ENCODE assay signal across 13 cellular contexts in the genomic region with DNA sequence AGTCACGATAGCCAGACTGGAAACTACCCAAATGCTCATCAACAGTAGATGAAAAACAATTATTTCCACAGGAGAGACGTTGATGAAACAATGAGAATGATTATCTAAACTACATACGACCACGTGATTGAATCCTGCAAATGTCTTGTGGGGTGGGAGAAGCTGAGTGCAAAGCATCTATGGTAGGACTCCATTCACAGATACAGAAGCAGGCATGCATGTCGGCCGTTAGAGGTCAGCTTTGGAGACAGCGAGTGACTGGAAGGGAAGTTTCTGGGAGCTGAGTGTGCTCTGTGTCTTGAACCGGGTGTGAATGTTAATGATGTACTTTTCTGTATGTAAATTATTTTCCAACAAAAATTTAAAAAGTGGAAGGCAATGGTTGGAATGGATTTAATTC.
DNase-seq lines count a peak whose midpoint lies in the region; ATAC-seq and TF ChIP-seq lines count a peak whose summit lies in the region.
"Had no signal": no experiment of that assay in that cellular context is flagged by ENCODE, and none has a peak within 500 bp of the region (broad histone marks: within the 10 kb centered on the region; RNA-seq: fewer than 3 reads in every experiment).

No MANE protein-coding gene starts in this region.

- DNase-seq in BJ (ENCODE audit: low read depth) = no peak
- peak; percentile 24 to 52 for DNase-seq in HL-60 (ENCODE audit: low read depth in 1 of 2, low spot score in 1 of 2)
- DNase-seq in astrocyte of the cerebellum (ENCODE audit: low read depth) = no peak
- DNase-seq in kidney glomerular epithelial cell (lab: John Stamatoyannopoulos, UW) = peak; percentile 56
- no peak for DNase-seq in esophagus squamous epithelium (lab: John Stamatoyannopoulos, UW)
- no peak for DNase-seq in KG1 (lab: John Stamatoyannopoulos, UW)
- no peak for DNase-seq in effector memory CD4-positive, alpha-beta T cell
- DNase-seq: body of pancreas, GOT3, NCI-H2081 had no signal

- no peak for TF ChIP-seq POLR2A in esophagus squamous epithelium (IDR thresholded peaks at IDR 0.05)

- WGBS in esophagus squamous epithelium, 2 donors = 57 to 69% methylated on average over 8 of the region's 8 CpGs

- CTCF ChIA-PET in BJ (lab: Yijun Ruan, JAX) = interaction anchor here (1.1 kb wide), 1 partner anchor 1119 kb away, joined by 3 read pairs; no protein-coding TSS in a partner anchor

- H3K4me1 ChIP-seq in esophagus squamous epithelium = no peaks in the 10 kb centered on the region
- H3K4me1 ChIP-seq in effector memory CD4-positive, alpha-beta T cell (ENCODE audit: control insufficient read depth, insufficient read depth, low read length, poor library complexity, severe bottlenecking) = no peaks in the 10 kb centered on the region
- H3K4me1 ChIP-seq: body of pancreas had no signal

- POLR2A ChIA-PET in BJ (lab: Charles Lee) = no interaction called here

- H3K27me3 ChIP-seq in BJ (ENCODE audit: control insufficient read depth, insufficient read depth, low read length) (no peaks in the 10 kb centered on the region), HL-60 (ENCODE audit: insufficient read depth, poor library complexity, severe bottlenecking) (no peaks in the 10 kb centered on the region), esophagus squamous epithelium (no peaks in the 10 kb centered on the region)
- no peaks in the 10 kb centered on the region for H3K27me3 ChIP-seq in effector memory CD4-positive, alpha-beta T cell (replicated peaks; ENCODE audit: control insufficient read depth, insufficient read depth, low read length, poor library complexity, severe bottlenecking)
- H3K27me3 ChIP-seq: body of pancreas had no signal

- intact Hi-C loops in esophagus squamous epithelium (cut with DNase I) = no loop called here

- no peaks in the 10 kb centered on the region for H3K9me3 ChIP-seq in esophagus squamous epithelium
- H3K9me3 ChIP-seq in effector memory CD4-positive, alpha-beta T cell (ENCODE audit: control insufficient read depth, low read length) = no peaks in the 10 kb centered on the region
- H3K9me3 ChIP-seq: body of pancreas had no signal

- TF ChIP-seq CTCF in BJ (IDR thresholded peaks at IDR 0.05; ENCODE audit: insufficient read depth, low read depth, low read length) (peak; percentile 29; the same call in 1 of the 2 replicates), HL-60 (IDR thresholded peaks at IDR 0.05; ENCODE audit: insufficient read depth, low read length) (no peak), astrocyte of the cerebellum (IDR thresholded peaks at IDR 0.05; ENCODE audit: low read depth, low read length, missing control alignments) (peak; percentile 7), esophagus squamous epithelium (IDR thresholded peaks at IDR 0.05) (no peak)

- H3K27ac ChIP-seq in HL-60 (replicated peaks) (peak overlapping the region; percentile 20), esophagus squamous epithelium (no peak overlapping the region)
- H3K27ac ChIP-seq in effector memory CD4-positive, alpha-beta T cell (ENCODE audit: insufficient read depth, low read length, poor library complexity, severe bottlenecking) = no peak overlapping the region
- H3K27ac ChIP-seq: body of pancreas, C4-2B, VCaP had no signal

- no peak for ATAC-seq in GM21717 (IDR thresholded peaks at IDR 0.05; ENCODE audit: unreplicated experiment)
- ATAC-seq: body of pancreas had no signal

- no peaks in the 10 kb centered on the region for H3K36me3 ChIP-seq in BJ (ENCODE audit: control insufficient read depth, insufficient read depth, low read length)
- H3K36me3 ChIP-seq in esophagus squamous epithelium = no peaks in the 10 kb centered on the region
- no peaks in the 10 kb centered on the region for H3K36me3 ChIP-seq in effector memory CD4-positive, alpha-beta T cell (ENCODE audit: control insufficient read depth, insufficient read depth, low read length)

- in situ Hi-C loops in astrocyte of the cerebellum (cut with HindIII; ENCODE audit: low sequenced_read_pairs) = no loop called here

- H3K4me3 ChIP-seq in BJ (ENCODE audit: low read depth, low read length) = no peak overlapping the region
- no peak overlapping the region for H3K4me3 ChIP-seq in HL-60 (replicated peaks; ENCODE audit: insufficient read depth, low read length)
- no peak overlapping the region for H3K4me3 ChIP-seq in astrocyte of the cerebellum (ENCODE audit: low read depth, low read length)
- no peak overlapping the region for H3K4me3 ChIP-seq in esophagus squamous epithelium
- H3K4me3 ChIP-seq in effector memory CD4-positive, alpha-beta T cell (ENCODE audit: insufficient read depth, low read depth, low read length, poor library complexity, severe bottlenecking) = no peak overlapping the region
- H3K4me3 ChIP-seq: body of pancreas had no signal

Comparison
In these comparisons a context has a peak if more than half of its experiments do, and no peak if none do; other contexts are left out.
1. DNase-seq: peak in HL-60 (2 of 2) and kidney glomerular epithelial cell (single experiment); none in BJ (single experiment), astrocyte of the cerebellum (single experiment), esophagus squamous epithelium (single experiment), KG1 (single experiment) and effector memory CD4-positive, alpha-beta T cell (0 of 3).
2. CTCF ChIP-seq: peak in BJ (single experiment) and astrocyte of the cerebellum (single experiment); none in HL-60 (single experiment) and esophagus squamous epithelium (0 of 6).